1 cellular context compared by ENCODE assay signal in genomic region chr2:73257021-73257420, GRCh38.
TF ChIP-seq lines count a peak whose summit lies in the region.

No MANE protein-coding gene starts in this region.

TF ChIP-seq in A549, 52 proteins besides CTCF, POLR2A, EP300 and RAD21 (continued from another document):
- TF ChIP-seq HMGXB4 (CRISPR knock-in tag; IDR thresholded peaks at IDR 0.05; ENCODE audit: borderline replicate concordance) (no peak), JUNB (IDR thresholded peaks at IDR 0.05) (no peak), ZNF302 (CRISPR knock-in tag; IDR thresholded peaks at IDR 0.05) (no peak), HDAC2 (IDR thresholded peaks at IDR 0.05) (no peak), POLR2AphosphoS2 (conservative IDR thresholded peaks at IDR 0.05; ENCODE audit: low read length) (no peak)
